Comparison of ENCODE assay signal across 22 cellular contexts in genomic region chrX:154325541-154325940, GRCh38. TPM values are rescaled to one million over a fixed set of nuclear protein-coding genes. Genes with fewer than 3 reads are reported as not detected.
DNase-seq lines count a peak whose midpoint lies in the region; ATAC-seq and TF ChIP-seq lines count a peak whose summit lies in the region.
"Had no signal": no experiment of that assay in that cellular context is flagged by ENCODE, and none has a peak within 500 bp of the region (broad histone marks: within the 10 kb centered on the region; RNA-seq: fewer than 3 reads in every experiment).

No MANE protein-coding gene starts in this region.

- no peak for ATAC-seq in HG02642 (IDR thresholded peaks at IDR 0.05; ENCODE audit: poor library complexity, unreplicated experiment)
- ATAC-seq: gastrocnemius medialis, left cardiac atrium, Panc1 had no signal

- H3K36me3 ChIP-seq in osteoblast (ENCODE audit: insufficient read depth, low read length): no peaks in the 10 kb centered on the region
- H3K36me3 ChIP-seq: colonic mucosa, gastrocnemius medialis, tibial nerve had no signal

- H3K27me3 ChIP-seq in osteoblast (ENCODE audit: insufficient read depth, low read length): peaks cover 36% of the 10 kb centered on the region
- H3K27me3 ChIP-seq: gastrocnemius medialis had no signal

- no peaks in the 10 kb centered on the region for H3K9me3 ChIP-seq in osteoblast (ENCODE audit: low read depth, low read length)
- H3K9me3 ChIP-seq: colonic mucosa, gastrocnemius medialis, tibial nerve had no signal

- H4K20me1 ChIP-seq in osteoblast (ENCODE audit: insufficient read depth, low read length): no peaks in the 10 kb centered on the region

- H3K79me2 ChIP-seq in osteoblast (ENCODE audit: insufficient read depth, low read length): no peaks in the 10 kb centered on the region

- H3K4me1 ChIP-seq in osteoblast (ENCODE audit: insufficient read depth, low read length): peaks cover 10% of the 10 kb centered on the region
- H3K4me1 ChIP-seq: colonic mucosa had no signal

- H3K4me2 ChIP-seq in osteoblast (ENCODE audit: insufficient read depth, low read length): peak overlapping the region; percentile 22

- peak; percentile 10 for DNase-seq in NCI-H2196 (lab: John Stamatoyannopoulos, UW; ENCODE audit: unreplicated experiment)
- no peak for DNase-seq in NCI-H2196 treated with DMSO at 0.1 percent for 48 hours (lab: John Stamatoyannopoulos, UW; ENCODE audit: unreplicated experiment)
- peak; percentile 84 for DNase-seq in M059J (ENCODE audit: low read depth)
- peak; percentile 41 for DNase-seq in dermis blood vessel endothelial cell
- DNase-seq in osteoblast (ENCODE audit: insufficient read length, low spot score, missing footprints): no peak
- DNase-seq in T-helper 9 cell: no peak
- DNase-seq in substantia nigra (lab: John Stamatoyannopoulos, UW): no peak
- DNase-seq: activated CD4-positive, alpha-beta T cell treated with anti-CD3 and anti-CD28 coated beads for 48 hours; activated gamma-delta T cell treated with Interleukin-2 at 50 U/mL for 16 hours; anterior cingulate cortex; C1 segment of cervical spinal cord; colonic mucosa; gastrocnemius medialis; left cardiac atrium; NCI-H1930; NCI-H526 treated with DMSO at 0.1 percent for 48 hours; retina; stimulated activated naive CD4-positive, alpha-beta T cell had no signal

- no peak overlapping the region for H2AFZ ChIP-seq in osteoblast (ENCODE audit: low read length)

- H3K27ac ChIP-seq in osteoblast (ENCODE audit: low read depth, low read length) (no peak overlapping the region), substantia nigra (ENCODE audit: low read depth, low read length, poor library complexity, severe bottlenecking) (no peak overlapping the region)
- H3K27ac ChIP-seq: colonic mucosa, gastrocnemius medialis, tibial nerve had no signal

- TF ChIP-seq CTCF in osteoblast (IDR thresholded peaks at IDR 0.05; ENCODE audit: extremely low read depth, low read depth, low read length): no peak

- H3K4me3 ChIP-seq in osteoblast (ENCODE audit: insufficient read depth, low read length): no peak overlapping the region
- H3K4me3 ChIP-seq: colonic mucosa, gastrocnemius medialis, tibial nerve had no signal

RNA-seq across cellular contexts. Expression of gene TKTL1, which starts 29.9 kb away (rescaled TPM):
- total RNA-seq in M059J (2014; rRNA removed; shearing (Covaris generic)): 0.22 TPM in 1 of 2 replicates, not detected in the other
- total RNA-seq in dermis blood vessel endothelial cell (not detected in 2 replicates), osteoblast (not detected in 2 replicates)
- total RNA-seq: colonic mucosa, tibial nerve had no signal

RNA-seq across cellular contexts. Expression of gene TEX28, which starts 30.6 kb away (rescaled TPM):
- not detected in 2 replicates for total RNA-seq in M059J (2014; rRNA removed; shearing (Covaris generic))
- total RNA-seq in dermis blood vessel endothelial cell: not detected in 2 replicates
- total RNA-seq in osteoblast: not detected in 2 replicates
- total RNA-seq: colonic mucosa, gastrocnemius medialis, left cardiac atrium, mononuclear cell, tibial nerve had no signal

RNA-seq across cellular contexts. Expression of gene FLNA, which starts 48.9 kb away (rescaled TPM):
- 1,078 and 2,383 TPM in 2 replicates for total RNA-seq in M059J (2014; rRNA removed; shearing (Covaris generic))
- 1,387 and 2,587 TPM in 2 replicates for total RNA-seq in dermis blood vessel endothelial cell
- 2,632 and 3,431 TPM in 2 replicates for total RNA-seq in osteoblast

RNA-seq across cellular contexts. Expression of gene EMD, which starts 53.6 kb away (rescaled TPM):
- total RNA-seq in M059J (2014; rRNA removed; shearing (Covaris generic)): 101 and 105 TPM in 2 replicates
- total RNA-seq in dermis blood vessel endothelial cell: 10.6 and 17.2 TPM in 2 replicates
- total RNA-seq in osteoblast: 28.0 and 29.7 TPM in 2 replicates

Comparison
In these comparisons a context has a peak if more than half of its experiments do, and no peak if none do; other contexts are left out.
1. DNase-seq: peak in NCI-H2196 (single experiment), M059J (single experiment) and dermis blood vessel endothelial cell (single experiment); none in NCI-H2196 treated with DMSO at 0.1 percent for 48 hours (single experiment), osteoblast (single experiment), T-helper 9 cell (single experiment) and substantia nigra (0 of 49).